Comparison of ENCODE assay signal across 8 cellular contexts in genomic region chr16:88264641-88265285, GRCh38.
DNase-seq lines count a peak whose midpoint lies in the region; ATAC-seq, FAIRE-seq and TF ChIP-seq lines count a peak whose summit lies in the region.

No MANE protein-coding gene starts in this region.

- H3K18ac ChIP-seq in trophoblast cell (ENCODE audit: low read length): peak overlapping the region; percentile 87

- no peak for TF ChIP-seq POLR2A in gastroesophageal sphincter (IDR thresholded peaks at IDR 0.05)

- H3K4me1 ChIP-seq in gastroesophageal sphincter (peaks cover 0 to 45% (median 29%) of the 10 kb centered on the region in 3 donors), trophoblast cell (ENCODE audit: control insufficient read depth in 1 of 2, insufficient read depth in 2 of 2, low read length in 2 of 2) (peaks cover 17 to 30% of the 10 kb centered on the region in 2 experiments)

- H3K4ac ChIP-seq in trophoblast cell (ENCODE audit: low read depth, low read length): peak overlapping the region; percentile 69

- no peaks in the 10 kb centered on the region for H3K9me3 ChIP-seq in gastroesophageal sphincter
- peaks cover 7% of the 10 kb centered on the region for H3K9me3 ChIP-seq in trophoblast cell (ENCODE audit: insufficient read depth, low read depth, low read length)

- peak overlapping the region; percentile 87 for H4K8ac ChIP-seq in trophoblast cell (ENCODE audit: low read depth, low read length)

- H3K23ac ChIP-seq in trophoblast cell (ENCODE audit: low read length): no peak overlapping the region

- H2AK5ac ChIP-seq in trophoblast cell (ENCODE audit: low read length): peak overlapping the region; percentile 91

- TF ChIP-seq CTCF in HFFc6 (IDR thresholded peaks at IDR 0.05) (no peak), gastroesophageal sphincter (IDR thresholded peaks at IDR 0.05) (no peak)

- peak overlapping the region; percentile 81 for H3K27ac Mint-ChIP-seq in HFFc6

- H3K4me3 ChIP-seq in gastroesophageal sphincter: peak overlapping the region in 1 of 2 donors; percentile 32
- H3K4me3 ChIP-seq in trophoblast cell (ENCODE audit: low read depth, low read length): no peak overlapping the region

- H3K9me3 Mint-ChIP-seq in HFFc6: no peaks in the 10 kb centered on the region

- peak overlapping the region; percentile 90 for H2BK5ac ChIP-seq in trophoblast cell (ENCODE audit: low read depth, low read length, poor library complexity)

- WGBS in gastroesophageal sphincter (ENCODE audit: low coverage in 1 of 2), 2 donors: no CpG with 5 or more reads among the region's 30 CpGs
- WGBS in trophoblast cell (ENCODE audit: extremely low coverage, insufficient coverage, insufficient read length): no CpG with 5 or more reads among the region's 30 CpGs

- peak; percentile 96 for ATAC-seq in gastroesophageal sphincter

- H2AFZ ChIP-seq in trophoblast cell (ENCODE audit: insufficient read depth, low read length, poor library complexity): peak overlapping the region; percentile 51

- H3K27me3 Mint-ChIP-seq in HFFc6 (ENCODE audit: insufficient read depth): peaks cover 2% of the 10 kb centered on the region; the same call in 1 of the 2 replicates

- H3K27me3 ChIP-seq in gastroesophageal sphincter (peaks cover under 1% of the 10 kb centered on the region), trophoblast cell (ENCODE audit: insufficient read depth, low read length) (no peaks in the 10 kb centered on the region)

- no peak overlapping the region for H3K9ac ChIP-seq in trophoblast cell (ENCODE audit: low read length)

- peak overlapping the region; percentile 87 for H2BK120ac ChIP-seq in trophoblast cell (ENCODE audit: insufficient read depth, low read length, poor library complexity)

- H3K36me3 ChIP-seq in gastroesophageal sphincter: no peaks in the 10 kb centered on the region
- H3K36me3 ChIP-seq in trophoblast cell (ENCODE audit: control insufficient read depth in 1 of 2, insufficient read depth in 2 of 2, low read length in 2 of 2): peaks cover 0 to 4% of the 10 kb centered on the region in 2 experiments

- peak overlapping the region in 2 of 4 donors; percentile 54 to 75 for H3K27ac ChIP-seq in gastroesophageal sphincter
- H3K27ac ChIP-seq in trophoblast cell (ENCODE audit: low read depth, low read length): peak overlapping the region; percentile 50

- peak; percentile 96 for FAIRE-seq in urothelium cell line (lab: Jason Lieb, UNC)

- no peaks in the 10 kb centered on the region for H3K36me3 Mint-ChIP-seq in HFFc6 (ENCODE audit: low read depth)

- H2BK12ac ChIP-seq in trophoblast cell (ENCODE audit: low read length): peak overlapping the region; percentile 86

- peak overlapping the region; percentile 4 for H3K4me2 ChIP-seq in trophoblast cell (ENCODE audit: low read length)

- H3K4me1 Mint-ChIP-seq in HFFc6 (ENCODE audit: low read depth): peaks cover 6% of the 10 kb centered on the region; the same call in 1 of the 2 replicates

- H4K12ac ChIP-seq in trophoblast cell (ENCODE audit: low read depth, low read length): peak overlapping the region; percentile 22

- peaks cover 26% of the 10 kb centered on the region for H3K79me1 ChIP-seq in trophoblast cell (ENCODE audit: low read length)

- no peak for TF ChIP-seq EP300 in gastroesophageal sphincter (IDR thresholded peaks at IDR 0.05)

- H3K79me2 ChIP-seq in trophoblast cell (ENCODE audit: control insufficient read depth, insufficient read depth, low read length, poor library complexity): peaks cover 4% of the 10 kb centered on the region

- peak overlapping the region; percentile 97 for H4K91ac ChIP-seq in trophoblast cell (ENCODE audit: low read depth, low read length)

- peak overlapping the region; percentile 93 for H3K14ac ChIP-seq in trophoblast cell (ENCODE audit: low read length)

- peak overlapping the region; percentile 60 for H3K4me3 Mint-ChIP-seq in HFFc6

- DNase-seq in EL (peak; percentile 97), HFFc6 (peak; percentile 88), NOMO-1 treated with dmso at 0.1 percent for 144 hours (lab: John Stamatoyannopoulos, UW; ENCODE audit: unreplicated experiment) (peak; percentile 32), trophoblast cell (peak; percentile 61 to 67), urothelium cell line (ENCODE audit: low spot score) (peak; percentile 79), SHP77 treated with DMSO at 0.1 percent for 48 hours (lab: John Stamatoyannopoulos, UW) (no peak)
- peak; percentile 81 for DNase-seq in activated effector memory CD4-positive, alpha-beta T cell treated with anti-CD3 and anti-CD28 coated beads, Interleukin-2, amount 50 U/mL, for 16 hours
